Comparison of ENCODE assay signal across 1 cellular context in genomic region chr15:74398183-74398582, GRCh38.
TF ChIP-seq lines count a peak whose summit lies in the region.

No MANE protein-coding gene starts in this region.

TF ChIP-seq in IMR-90, 13 proteins besides CTCF, POLR2A, EP300 and RAD21:
- TF ChIP-seq CEBPB (IDR thresholded peaks at IDR 0.05; ENCODE audit: low read depth, low read length) (no peak), MAZ (IDR thresholded peaks at IDR 0.05; ENCODE audit: borderline replicate concordance, low read depth, low read length) (no peak), ELK1 (IDR thresholded peaks at IDR 0.05; ENCODE audit: borderline replicate concordance, low read depth, low read length) (no peak), USF2 (IDR thresholded peaks at IDR 0.05; ENCODE audit: low read depth, low read length) (no peak), RFX5 (IDR thresholded peaks at IDR 0.05; ENCODE audit: low read depth, low read length) (no peak), MAFK (IDR thresholded peaks at IDR 0.05; ENCODE audit: low read depth, low read length) (no peak), MXI1 (IDR thresholded peaks at IDR 0.05; ENCODE audit: borderline replicate concordance, low read depth, low read length) (no peak), BHLHE40 (IDR thresholded peaks at IDR 0.05; ENCODE audit: low read depth, low read length) (no peak), SMC3 (IDR thresholded peaks at IDR 0.05; ENCODE audit: low read depth, low read length) (no peak), RCOR1 (IDR thresholded peaks at IDR 0.05; ENCODE audit: insufficient replicate concordance, low read length) (no peak), FOS (IDR thresholded peaks at IDR 0.05; ENCODE audit: low read depth, low read length) (no peak), NFE2L2 (IDR thresholded peaks at IDR 0.05; ENCODE audit: low read depth, low read length) (no peak), CHD1 (IDR thresholded peaks at IDR 0.05; ENCODE audit: low read depth, low read length) (no peak)
